ENCODE assay signal across 8 cellular contexts in the genomic region with DNA sequence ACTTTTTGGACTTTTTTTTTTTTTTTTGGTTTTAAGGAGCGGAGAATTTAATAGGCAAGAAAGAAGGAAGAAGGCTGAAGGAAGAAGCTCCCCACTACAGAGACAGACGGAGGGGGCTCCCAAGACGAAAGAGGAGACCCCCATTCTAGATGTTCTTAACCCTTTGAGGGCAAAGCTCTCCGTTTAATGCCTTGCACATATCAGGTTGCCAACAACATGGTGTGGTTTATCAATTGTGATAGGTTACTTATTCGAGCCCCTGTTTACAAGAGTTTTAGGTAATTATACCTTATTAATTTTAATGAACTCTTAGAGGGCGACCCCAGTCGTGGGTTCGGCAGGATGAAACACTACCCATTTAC. TPM values are rescaled to one million over a fixed set of nuclear protein-coding genes. Genes with fewer than 3 reads are reported as not detected.
DNase-seq lines count a peak whose midpoint lies in the region; ATAC-seq and TF ChIP-seq lines count a peak whose summit lies in the region.

No MANE protein-coding gene starts in this region.

- DNase-seq in MM.1S (no peak), dorsolateral prefrontal cortex (no peak), hippocampal formation (lab: John Stamatoyannopoulos, UW) (no peak)
- DNase-seq in natural killer cell treated with Interleukin-12 subunit alpha and Interleukin-12 subunit beta and Interleukin-15 and Interleukin-18, amount 100 ng/mL, for 72 hours (ENCODE audit: low spot score) = no peak
- no peak for DNase-seq in stimulated activated naive CD4-positive, alpha-beta T cell treated with Interleukin-2 at 50 U/mL for 16 hours (lab: John Stamatoyannopoulos, UW)

- no peaks in the 10 kb centered on the region for H3K9me3 ChIP-seq in BLaER1 treated with 17β-estradiol and CSF1 and Interleukin-3, amounts not matched to agents 10 nM and 100 nM (replicated peaks in 1 of 11)
- H3K9me3 ChIP-seq in MM.1S (replicated peaks; ENCODE audit: insufficient read depth, low read length) = no peaks in the 10 kb centered on the region

- H3K36me3 Mint-ChIP-seq in natural killer cell treated with Interleukin-12 subunit alpha and Interleukin-12 subunit beta and Interleukin-15 and Interleukin-18, amount 100 ng/mL, for 72 hours = no peaks in the 10 kb centered on the region

- no peak for ATAC-seq in natural killer cell treated with Interleukin-12 subunit alpha and Interleukin-12 subunit beta and Interleukin-15 and Interleukin-18, amount 100 ng/mL, for 72 hours
- ATAC-seq in HG02588 (IDR thresholded peaks at IDR 0.05; ENCODE audit: unreplicated experiment) = no peak
- ATAC-seq in GM18868 (IDR thresholded peaks at IDR 0.05; ENCODE audit: unreplicated experiment) = no peak

- H3K4me2 ChIP-seq in BLaER1 treated with 17β-estradiol and CSF1 and Interleukin-3, amounts not matched to agents 10 nM and 100 nM = peak overlapping the region; percentile 76 to 92 (median 84)
- H3K4me2 ChIP-seq in MM.1S (ENCODE audit: low read depth, low read length) = peak overlapping the region; percentile 70

- peak overlapping the region; percentile 65 to 99 (median 87) for H3K4me3 ChIP-seq in BLaER1 treated with 17β-estradiol and CSF1 and Interleukin-3, amounts not matched to agents 10 nM and 100 nM
- H3K4me3 ChIP-seq in MM.1S (ENCODE audit: low read length) = peak overlapping the region; percentile 70
- peak overlapping the region; percentile 59 to 100 (median 93) for H3K4me3 ChIP-seq in dorsolateral prefrontal cortex

- H3F3A ChIP-seq in MM.1S (ENCODE audit: insufficient read depth, low read length) = no peaks in the 10 kb centered on the region; the same call in 1 of the 2 replicates

- H3K9me2 ChIP-seq in MM.1S (replicated peaks; ENCODE audit: insufficient read depth, low read length) = no peaks in the 10 kb centered on the region

- H3K27ac Mint-ChIP-seq in natural killer cell treated with Interleukin-12 subunit alpha and Interleukin-12 subunit beta and Interleukin-15 and Interleukin-18, amount 100 ng/mL, for 72 hours = peak overlapping the region; percentile 97 to 100

- no peaks in the 10 kb centered on the region for H3K27me3 Mint-ChIP-seq in natural killer cell treated with Interleukin-12 subunit alpha and Interleukin-12 subunit beta and Interleukin-15 and Interleukin-18, amount 100 ng/mL, for 72 hours

- H3K9me3 Mint-ChIP-seq in natural killer cell treated with Interleukin-12 subunit alpha and Interleukin-12 subunit beta and Interleukin-15 and Interleukin-18, amount 100 ng/mL, for 72 hours = no peaks in the 10 kb centered on the region

- peak overlapping the region; percentile 79 to 100 (median 100); a peak in 21 of 22 replicates for H3K9ac ChIP-seq in BLaER1 treated with 17β-estradiol and CSF1 and Interleukin-3, amounts not matched to agents 10 nM and 100 nM
- peak overlapping the region; percentile 64; the same call in 1 of the 2 replicates for H3K9ac ChIP-seq in MM.1S (ENCODE audit: low read length)

- H2AFZ ChIP-seq in MM.1S (ENCODE audit: low read length) = 0 out of 2 replicates have a peak overlapping the region, but pooled peaks have one; percentile 47

- H3K79me2 ChIP-seq in MM.1S (ENCODE audit: low read length) = peaks cover 33% of the 10 kb centered on the region

- H3K4me3 Mint-ChIP-seq in natural killer cell treated with Interleukin-12 subunit alpha and Interleukin-12 subunit beta and Interleukin-15 and Interleukin-18, amount 100 ng/mL, for 72 hours = peak overlapping the region; percentile 91

- H4K20me1 ChIP-seq in BLaER1 treated with 17β-estradiol and CSF1 and Interleukin-3, amounts not matched to agents 10 nM and 100 nM = peaks cover 27 to 35% (median 34%) of the 10 kb centered on the region in 11 experiments
- no peaks in the 10 kb centered on the region for H4K20me1 ChIP-seq in MM.1S (ENCODE audit: insufficient read depth, low read length)

- peaks cover 27 to 32% of the 10 kb centered on the region in 2 donors for H3K4me1 Mint-ChIP-seq in natural killer cell treated with Interleukin-12 subunit alpha and Interleukin-12 subunit beta and Interleukin-15 and Interleukin-18, amount 100 ng/mL, for 72 hours (ENCODE audit: low read depth in 2 of 2)

- intact Hi-C loops in dorsolateral prefrontal cortex (cut with DNase I) = loop anchor here (2.0 to 5.0 kb wide), 4 partner anchors 167 to 331 kb away; a partner anchor contains a TSS

- H3K36me3 ChIP-seq in BLaER1 treated with 17β-estradiol and CSF1 and Interleukin-3, amounts not matched to agents 10 nM and 100 nM = no peaks in the 10 kb centered on the region
- H3K36me3 ChIP-seq in MM.1S (replicated peaks; ENCODE audit: insufficient read depth, low read length) = no peaks in the 10 kb centered on the region

- TF ChIP-seq CTCF in MM.1S (IDR thresholded peaks at IDR 0.05; ENCODE audit: low read length) (no peak), dorsolateral prefrontal cortex (IDR thresholded peaks at IDR 0.05 in 54 of 56, conservative IDR thresholded peaks at IDR 0.05 in 2 of 56; ENCODE audit: low read depth in 1 of 56, partially characterized antibody in 56 of 56) (no peak)

- H3K27me3 ChIP-seq in BLaER1 treated with 17β-estradiol and CSF1 and Interleukin-3, amounts not matched to agents 10 nM and 100 nM = no peaks in the 10 kb centered on the region
- H3K27me3 ChIP-seq in MM.1S (replicated peaks; ENCODE audit: insufficient read depth, low read length) = no peaks in the 10 kb centered on the region
- no peaks in the 10 kb centered on the region for H3K27me3 ChIP-seq in dorsolateral prefrontal cortex

- peaks cover 22 to 33% (median 31%) of the 10 kb centered on the region in 10 experiments for H3K4me1 ChIP-seq in BLaER1 treated with 17β-estradiol and CSF1 and Interleukin-3, amounts not matched to agents 10 nM and 100 nM
- 0 out of 2 replicates have a peak, but pooled peaks cover 3% of the 10 kb centered on the region for H3K4me1 ChIP-seq in MM.1S (ENCODE audit: low read length)

- peak overlapping the region in 8 of 11 experiments; percentile 69 to 100 (median 100); a peak in 14 of 22 replicates for H3K27ac ChIP-seq in BLaER1 treated with 17β-estradiol and CSF1 and Interleukin-3, amounts not matched to agents 10 nM and 100 nM
- H3K27ac ChIP-seq in MM.1S (ENCODE audit: low read length) (peak overlapping the region; percentile 89; the same call in 1 of the 2 replicates), dorsolateral prefrontal cortex (peak overlapping the region; percentile 29 to 99 (median 98))

RNA-seq across cellular contexts. Expression of a gene that starts 1.2 kb away (rescaled TPM):
- 10 to 100 TPM; 13.8 to 42.2 (median 27.4) TPM for total RNA-seq in dorsolateral prefrontal cortex
- 10 to 100 TPM; 16.3 to 17.9 TPM for total RNA-seq in natural killer cell treated with Interleukin-12 subunit alpha and Interleukin-12 subunit beta and Interleukin-15 and Interleukin-18, amount 100 ng/mL, for 72 hours
